Comparison of ENCODE assay signal across 13 cellular contexts in genomic region chr1:182955596-182956588, GRCh38. TPM values are rescaled to one million over a fixed set of nuclear protein-coding genes. Genes with fewer than 3 reads are reported as not detected.
DNase-seq lines count a peak whose midpoint lies in the region; ATAC-seq and TF ChIP-seq lines count a peak whose summit lies in the region.
"Had no signal": no experiment of that assay in that cellular context is flagged by ENCODE, and none has a peak within 500 bp of the region (broad histone marks: within the 10 kb centered on the region; RNA-seq: fewer than 3 reads in every experiment).

No MANE protein-coding gene starts in this region.

- POLR2A ChIA-PET in MCF 10A (lab: Yijun Ruan, JAX) = interaction anchor here (0.7 to 1.0 kb wide), 2 partner anchors 15 to 189 kb away, joined by 3 read pairs; no protein-coding TSS in a partner anchor

- H3K27me3 ChIP-seq in breast epithelium (peaks cover 7 to 17% of the 10 kb centered on the region in 2 donors), SJCRH30 (no peaks in the 10 kb centered on the region), esophagus squamous epithelium (peaks cover 0 to 19% (median 2%) of the 10 kb centered on the region in 4 donors), H7 (ENCODE audit: control insufficient read depth, insufficient read depth, low read length) (no peaks in the 10 kb centered on the region)

- no peak overlapping the region for H3K4me3 Mint-ChIP-seq in MCF 10A (ENCODE audit: unreplicated experiment)
- no peak overlapping the region for H3K4me3 Mint-ChIP-seq in stimulated activated naive CD8-positive, alpha-beta T cell treated with anti-CD3 and anti-CD28 coated beads, Interleukin-15, amount 100 ng/mL, for 72 hours
- H3K4me3 Mint-ChIP-seq: nephron had no signal

- CTCF ChIA-PET in MCF 10A (lab: Yijun Ruan, JAX) = interaction anchor here (0.6 to 2.0 kb wide), 3 partner anchors 224 to 362 kb away, joined by 3 to 11 read pairs (median 7); no protein-coding TSS in a partner anchor

- H3K27ac ChIP-seq in breast epithelium (no peak overlapping the region), SJCRH30 (peak overlapping the region; percentile 79), esophagus squamous epithelium (no peak overlapping the region)

- H3K27me3 Mint-ChIP-seq in MCF 10A (ENCODE audit: insufficient read depth, unreplicated experiment) = no peaks in the 10 kb centered on the region
- peaks cover 55% of the 10 kb centered on the region for H3K27me3 Mint-ChIP-seq in stimulated activated naive CD8-positive, alpha-beta T cell treated with anti-CD3 and anti-CD28 coated beads, Interleukin-15, amount 100 ng/mL, for 72 hours

- no peak overlapping the region for H3K27ac Mint-ChIP-seq in MCF 10A (ENCODE audit: low read depth, unreplicated experiment)
- H3K27ac Mint-ChIP-seq in stimulated activated naive CD8-positive, alpha-beta T cell treated with anti-CD3 and anti-CD28 coated beads, Interleukin-15, amount 100 ng/mL, for 72 hours = no peak overlapping the region
- H3K27ac Mint-ChIP-seq: nephron had no signal

- peaks cover 5% of the 10 kb centered on the region for H3K4me1 Mint-ChIP-seq in MCF 10A (ENCODE audit: insufficient read depth, unreplicated experiment)
- peaks cover 8% of the 10 kb centered on the region for H3K4me1 Mint-ChIP-seq in stimulated activated naive CD8-positive, alpha-beta T cell treated with anti-CD3 and anti-CD28 coated beads, Interleukin-15, amount 100 ng/mL, for 72 hours
- H3K4me1 Mint-ChIP-seq: nephron had no signal

- H3K4me1 ChIP-seq in breast epithelium (peaks cover 0 to 4% of the 10 kb centered on the region in 2 donors), SJCRH30 (no peaks in the 10 kb centered on the region; the same call in 1 of the 2 replicates), esophagus squamous epithelium (peaks cover 0 to 12% (median 0%) of the 10 kb centered on the region in 3 donors)

- TF ChIP-seq POLR2A in breast epithelium (IDR thresholded peaks at IDR 0.05) (no peak), esophagus squamous epithelium (IDR thresholded peaks at IDR 0.05) (no peak)

- H3K9me3 ChIP-seq in breast epithelium = no peaks in the 10 kb centered on the region
- H3K9me3 ChIP-seq in SJCRH30 (replicated peaks) = no peaks in the 10 kb centered on the region
- H3K9me3 ChIP-seq in esophagus squamous epithelium = no peaks in the 10 kb centered on the region

- H3K36me3 ChIP-seq in breast epithelium (no peaks in the 10 kb centered on the region), SJCRH30 (no peaks in the 10 kb centered on the region), esophagus squamous epithelium (no peaks in the 10 kb centered on the region), H7 (replicated peaks; ENCODE audit: control insufficient read depth, insufficient read depth, low read length) (no peaks in the 10 kb centered on the region)

- ATAC-seq in stimulated activated naive CD8-positive, alpha-beta T cell treated with anti-CD3 and anti-CD28 coated beads, Interleukin-15, amount 100 ng/mL, for 72 hours = peak; percentile 47

- WGBS in esophagus squamous epithelium, 2 donors = 80 to 89% methylated on average over 2 to 7 of the region's 9 CpGs

- no peaks in the 10 kb centered on the region for H3K36me3 Mint-ChIP-seq in MCF 10A (ENCODE audit: insufficient read depth, unreplicated experiment)

- no peaks in the 10 kb centered on the region for H3K9me3 Mint-ChIP-seq in MCF 10A (ENCODE audit: unreplicated experiment)
- no peaks in the 10 kb centered on the region for H3K9me3 Mint-ChIP-seq in stimulated activated naive CD8-positive, alpha-beta T cell treated with anti-CD3 and anti-CD28 coated beads, Interleukin-15, amount 100 ng/mL, for 72 hours
- H3K9me3 Mint-ChIP-seq: nephron had no signal

- intact Hi-C loops in MCF 10A (cut with micrococcal nuclease) = no loop called here
- intact Hi-C loops in breast epithelium (cut with DNase I; ENCODE audit: low total_unique reads) = no loop called here
- intact Hi-C loops in esophagus squamous epithelium (cut with DNase I) = no loop called here

- TF ChIP-seq CTCF in MCF 10A (IDR thresholded peaks at IDR 0.05; ENCODE audit: unreplicated experiment) = no peak
- TF ChIP-seq CTCF in breast epithelium (IDR thresholded peaks at IDR 0.05) = no peak
- TF ChIP-seq CTCF in esophagus squamous epithelium (IDR thresholded peaks at IDR 0.05) = no peak

- DNase-seq in MCF 10A (ENCODE audit: unreplicated experiment) (peak; percentile 73), breast epithelium (ENCODE audit: low spot score in 2 of 2) (no peak), SJCRH30 (peak; percentile 43 to 54), fibroblast of peridontal ligament (ENCODE audit: extremely low read depth) (peak; percentile 98), esophagus squamous epithelium (lab: John Stamatoyannopoulos, UW) (no peak), pons (ENCODE audit: low spot score) (no peak), H7 (no peak)
- DNase-seq in stimulated activated naive CD8-positive, alpha-beta T cell treated with anti-CD3 and anti-CD28 coated beads, Interleukin-15, amount 100 ng/mL, for 72 hours = no peak
- DNase-seq: activated effector memory CD4-positive, alpha-beta T cell treated with anti-CD3 and anti-CD28 coated beads, Interleukin-2, amount 50 U/mL, for 16 hours; AML-193; NCI-H1092 treated with DMSO at 0.1 percent for 48 hours had no signal

- BruUV-seq in MCF 10A (replicated peaks; lab: Mats Ljungman, UMichigan) = no TSS peak

- H3K4me3 ChIP-seq in breast epithelium (no peak overlapping the region), SJCRH30 (no peak overlapping the region), esophagus squamous epithelium (no peak overlapping the region), H7 (ENCODE audit: insufficient read depth, low read depth, low read length) (no peak overlapping the region)

RNA-seq across cellular contexts. Expression of gene SHCBP1L, which starts 2.9 kb away (rescaled TPM):
- total RNA-seq in MCF 10A (2022) = not detected in 2 replicates
- under 1 TPM in 1 of 3 donors, not detected in 2; 0.80 TPM for total RNA-seq in breast epithelium
- not detected in 2 replicates for total RNA-seq in SJCRH30 (2014; rRNA removed; shearing (Covaris generic))
- under 1 TPM in 1 of 4 donors, not detected in 3; 0.40 TPM for total RNA-seq in esophagus squamous epithelium
- total RNA-seq in H7 (2014; rRNA removed; shearing (Covaris generic)) = not detected in 2 replicates
- total RNA-seq: T-helper 1 cell treated with Interleukin-12 subunit alpha and Interleukin-12 subunit beta and Interleukin-4 antibody, amounts not matched to agents 30 ng/mL and 1 ng/mL, for 36 hours had no signal

Comparison
In these comparisons a context has a peak if more than half of its experiments do, and no peak if none do; other contexts are left out.
1. DNase-seq: peak in MCF 10A (single experiment), SJCRH30 (2 of 2) and fibroblast of peridontal ligament (single experiment); none in breast epithelium (0 of 2), stimulated activated naive CD8-positive, alpha-beta T cell treated with anti-CD3 and anti-CD28 coated beads, Interleukin-15, amount 100 ng/mL, for 72 hours (0 of 2), esophagus squamous epithelium (single experiment), pons (single experiment) and H7 (single experiment).